8 cellular contexts compared by ENCODE assay signal in genomic region chr15:74460903-74461846, GRCh38. TPM values are rescaled to one million over a fixed set of nuclear protein-coding genes. Genes with fewer than 3 reads are reported as not detected.
DNase-seq lines count a peak whose midpoint lies in the region; ATAC-seq and TF ChIP-seq lines count a peak whose summit lies in the region.

TSS of gene UBL7 (minus strand) at chr15:74461160. CDS start at chr15:74458867, 2,293 bp downstream.

- TF ChIP-seq POLR2A in Peyer's patch (IDR thresholded peaks at IDR 0.05): peak; percentile 86 to 88

- H3K4me1 ChIP-seq in KMS-11 (ENCODE audit: low read depth, poor library complexity, severe bottlenecking) (peaks cover 29% of the 10 kb centered on the region), Peyer's patch (peaks cover 0 to 15% (median 0%) of the 10 kb centered on the region in 4 donors), muscle layer of duodenum (ENCODE audit: control insufficient read depth in 1 of 2, insufficient read depth in 2 of 2, low read length in 2 of 2) (peaks cover 6 to 17% of the 10 kb centered on the region in 2 donors)

- H3K9me3 ChIP-seq in Peyer's patch (no peaks in the 10 kb centered on the region), muscle layer of duodenum (ENCODE audit: control insufficient read depth in 1 of 2, low read length in 2 of 2) (no peaks in the 10 kb centered on the region)

- H3K36me3 ChIP-seq in KMS-11 (ENCODE audit: insufficient read depth): no peaks in the 10 kb centered on the region
- H3K36me3 ChIP-seq in Peyer's patch: peaks cover 0 to 10% (median 0%) of the 10 kb centered on the region in 3 donors
- peaks cover 0 to 9% of the 10 kb centered on the region in 2 donors for H3K36me3 ChIP-seq in muscle layer of duodenum (ENCODE audit: control insufficient read depth in 1 of 2, insufficient read depth in 2 of 2, low read length in 2 of 2)

- ATAC-seq in GM21723 (IDR thresholded peaks at IDR 0.05; ENCODE audit: unreplicated experiment) (peak; percentile 79), esophagus mucosa (peak; percentile 98)

- no peak for TF ChIP-seq CTCF in KMS-11 (conservative IDR thresholded peaks at IDR 0.05; ENCODE audit: low read depth, low read length)
- peak in 2 of 6 experiments; percentile 2 to 25 for TF ChIP-seq CTCF in Peyer's patch (IDR thresholded peaks at IDR 0.05)

- H3K79me2 ChIP-seq in KMS-11 (ENCODE audit: insufficient read depth, low read depth): peaks cover 17% of the 10 kb centered on the region; the same call in 1 of the 2 replicates

- H2AFZ ChIP-seq in KMS-11 (ENCODE audit: low read depth): peak within 1 kb of the TSS; percentile 98

- peak; percentile 81 for DNase-seq in DMS79 treated with DMSO at 0.1 percent for 48 hours (lab: John Stamatoyannopoulos, UW)
- peak; percentile 97 to 99 (median 98) for DNase-seq in Peyer's patch
- peak; percentile 99 for DNase-seq in activated T-cell treated with anti-CD3 and anti-CD28 coated beads, Interleukin-2, amount 50 U/mL, for 48 hours
- DNase-seq in stimulated activated CD8-positive, alpha-beta memory T cell treated with anti-CD3 and anti-CD28 coated beads, Interleukin-7, amount 100 ng/mL, for 4 hours (ENCODE audit: low read depth in 2 of 2): peak; percentile 94 to 96

- H3K4me2 ChIP-seq in KMS-11: peak within 1 kb of the TSS; percentile 85

- H3K4me3 ChIP-seq in KMS-11 (IDR thresholded peaks at IDR 0.05; ENCODE audit: insufficient read depth, low read depth, low read length) (peak within 1 kb of the TSS; percentile 38), Peyer's patch (peak within 1 kb of the TSS; percentile 64 to 92 (median 75)), muscle layer of duodenum (ENCODE audit: low read depth in 1 of 2, low read length in 2 of 2) (peak within 1 kb of the TSS; percentile 96 to 99)

- H3K27ac ChIP-seq in KMS-11 (peak within 1 kb of the TSS; percentile 68), Peyer's patch (peak within 1 kb of the TSS; percentile 75 to 83 (median 82)), muscle layer of duodenum (ENCODE audit: low read length) (peak within 1 kb of the TSS; percentile 93)

- H3K9ac ChIP-seq in KMS-11: peak within 1 kb of the TSS; percentile 68

- H4K20me1 ChIP-seq in KMS-11 (ENCODE audit: insufficient read depth): no peaks in the 10 kb centered on the region

- H3K27me3 ChIP-seq in KMS-11 (ENCODE audit: insufficient read depth, low read depth) (no peaks in the 10 kb centered on the region), Peyer's patch (no peaks in the 10 kb centered on the region), muscle layer of duodenum (ENCODE audit: low read depth, low read length) (no peaks in the 10 kb centered on the region)

RNA-seq across cellular contexts. Expression of gene UBL7, which starts in this region (rescaled TPM):
- total RNA-seq in Peyer's patch: 10 to 100 TPM; 22.3 to 39.6 (median 32.6) TPM
- total RNA-seq in esophagus mucosa: 28.2 TPM

Comparison
In these comparisons a context has a peak if more than half of its experiments do, and no peak if none do; other contexts are left out.
1. Peak in every context shown above with its lines: DNase-seq, ATAC-seq, H3K4me3 ChIP-seq and H3K27ac ChIP-seq.
2. H3K4me3 ChIP-seq: peak in every context shown above with its lines; median percentile 98 in muscle layer of duodenum; 75 in Peyer's patch; 38 in KMS-11.